Comparison of ENCODE assay signal across 20 cellular contexts in genomic region chr22:39629851-39630250, GRCh38.
"Had no signal": no experiment of that assay in that cellular context is flagged by ENCODE, and none has a peak within 500 bp of the region (broad histone marks: within the 10 kb centered on the region; RNA-seq: fewer than 3 reads in every experiment).

No MANE protein-coding gene starts in this region.

- H3K27ac Mint-ChIP-seq: activated CD8-positive, alpha-beta T cell treated with anti-CD3 and anti-CD28 coated beads for 36 hours; activated naive CD8-positive, alpha-beta T cell treated with anti-CD3 and anti-CD28 coated beads, Interleukin-2, amount 10 ng/mL, durations not matched to agents 7 days and 5 days; activated T-cell treated with anti-CD3 and anti-CD28 coated beads, Interleukin-2, amount 50 U/mL, for 72 hours had no signal

- DNase-seq: activated CD4-positive, alpha-beta T cell treated with anti-CD3 and anti-CD28 coated beads for 4 hours; activated CD8-positive, alpha-beta memory T cell treated with anti-CD3 and anti-CD28 coated beads, Interleukin-2, amount 50 U/mL, for 4 hours; activated CD8-positive, alpha-beta T cell treated with anti-CD3 and anti-CD28 coated beads for 36 hours; activated naive CD4-positive, alpha-beta T cell treated with anti-CD3 and anti-CD28 coated beads, Interleukin-2, amount 50 U/mL, for 16 hours; activated naive CD8-positive, alpha-beta T cell treated with anti-CD3 and anti-CD28 coated beads, Interleukin-2, amount 10 ng/mL, durations not matched to agents 7 days and 5 days; activated T-cell treated with anti-CD3 and anti-CD28 coated beads, Interleukin-2, amount 50 U/mL, for 72 hours; adrenal gland; NCI-H1092; NCI-H1417; NCI-H2029; NCI-H2107; NCI-H2171 treated with DMSO at 0.1 percent for 48 hours; NCI-H226; NCI-H526; NCI-H82; Peyer's patch; SHP77; SW 1271 had no signal

- ATAC-seq: activated CD4-positive, CD25-positive, alpha-beta regulatory T cell treated with anti-CD3 and anti-CD28 coated beads, Interleukin-2, amount 50 U/mL, for 24 hours; activated CD8-positive, alpha-beta T cell treated with anti-CD3 and anti-CD28 coated beads for 36 hours; activated T-cell treated with anti-CD3 and anti-CD28 coated beads, Interleukin-2, amount 50 U/mL, for 72 hours; SK-N-SH treated with all-trans-retinoic acid at 6 μM for 48 hours had no signal

- H3K36me3 Mint-ChIP-seq: activated naive CD8-positive, alpha-beta T cell treated with anti-CD3 and anti-CD28 coated beads, Interleukin-2, amount 10 ng/mL, durations not matched to agents 7 days and 5 days had no signal

- H3K9me3 Mint-ChIP-seq: activated CD8-positive, alpha-beta T cell treated with anti-CD3 and anti-CD28 coated beads for 36 hours; activated naive CD8-positive, alpha-beta T cell treated with anti-CD3 and anti-CD28 coated beads, Interleukin-2, amount 10 ng/mL, durations not matched to agents 7 days and 5 days; activated T-cell treated with anti-CD3 and anti-CD28 coated beads, Interleukin-2, amount 50 U/mL, for 72 hours had no signal

- H3K4me3 Mint-ChIP-seq: activated CD8-positive, alpha-beta T cell treated with anti-CD3 and anti-CD28 coated beads for 36 hours; activated naive CD8-positive, alpha-beta T cell treated with anti-CD3 and anti-CD28 coated beads, Interleukin-2, amount 10 ng/mL, durations not matched to agents 7 days and 5 days; activated T-cell treated with anti-CD3 and anti-CD28 coated beads, Interleukin-2, amount 50 U/mL, for 72 hours had no signal
